8 cellular contexts compared by ENCODE assay signal in the genomic region with DNA sequence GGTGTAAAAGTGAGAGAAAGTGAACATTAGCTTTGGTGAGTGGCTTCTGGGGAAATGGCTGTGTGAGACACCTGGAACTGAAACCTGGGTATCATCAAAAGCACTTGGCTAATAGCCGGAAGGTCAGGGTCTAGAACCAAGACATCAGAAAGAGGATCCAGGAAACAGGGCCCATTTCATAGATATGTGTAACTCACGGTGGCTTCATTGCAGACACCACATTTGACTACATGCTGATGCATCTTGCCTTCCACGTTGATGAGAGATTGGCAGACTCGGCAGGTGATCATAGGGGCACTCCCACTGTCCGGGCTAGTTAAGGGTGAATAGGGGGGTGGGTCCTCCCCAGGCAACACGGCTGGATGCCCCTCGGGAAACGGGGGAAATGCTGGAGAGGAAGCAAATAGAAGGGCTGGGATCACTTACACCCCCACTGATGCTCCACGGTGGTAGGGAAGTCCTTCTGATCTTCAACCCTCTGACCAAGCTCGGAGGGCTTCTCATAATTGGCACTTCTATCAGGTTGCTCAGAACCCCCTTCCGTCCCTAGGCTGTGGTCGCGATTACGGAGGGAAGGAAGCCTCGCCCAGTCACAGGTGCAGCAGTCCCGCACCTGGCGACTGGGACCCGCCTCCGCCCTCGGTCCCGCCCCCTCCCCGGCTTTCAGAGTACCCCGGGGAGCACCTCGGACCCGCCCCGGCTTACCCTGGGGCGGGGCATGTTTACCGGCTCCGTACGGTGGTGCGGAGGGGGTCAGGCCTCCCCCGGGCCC. TPM values are rescaled to one million over a fixed set of nuclear protein-coding genes. Genes with fewer than 3 reads are reported as not detected.
DNase-seq lines count a peak whose midpoint lies in the region; ATAC-seq and TF ChIP-seq lines count a peak whose summit lies in the region.

No MANE protein-coding gene starts in this region.

- H3K27ac Mint-ChIP-seq in Calu3 (ENCODE audit: unreplicated experiment) (peak overlapping the region; percentile 100), progenitor cell of endocrine pancreas (peak overlapping the region; percentile 93)

- CTCF ChIA-PET in Calu3 (lab: Charles Lee): interaction anchor here (0.9 to 1.6 kb wide), 4 partner anchors 45 to 153 kb away, joined by 3 to 9 read pairs (median 6); partner anchors contain the start of gene PARP2
- CTCF ChIA-PET in HCT116 (lab: Charles Lee): interaction anchor here (0.9 to 1.5 kb wide), 7 partner anchors 27 to 197 kb away, joined by 3 to 9 read pairs (median 4); partner anchors contain the start of gene TEP1

- intact Hi-C loops in Calu3 (cut with micrococcal nuclease; ENCODE audit: unreplicated experiment) (loop anchor here (2.0 kb wide), 1 partner anchor 42 kb away; no protein-coding TSS in a partner anchor), HCT116 (cut with micrococcal nuclease) (loop anchor here (1.0 kb wide), 1 partner anchor 117 kb away; the partner anchor contains the start of gene PARP2)

- POLR2A ChIA-PET in HCT116 (lab: Charles Lee): interaction anchor here (0.9 to 1.7 kb wide), 9 partner anchors 9 to 170 kb away, joined by 3 to 26 read pairs (median 4); partner anchors contain the start of genes PARP2, PNP and TEP1

- H3K36me3 Mint-ChIP-seq in Calu3 (ENCODE audit: insufficient read depth, unreplicated experiment) (peaks cover 37% of the 10 kb centered on the region), progenitor cell of endocrine pancreas (ENCODE audit: insufficient read depth) (peaks cover 20% of the 10 kb centered on the region)

- H3K4me3 ChIP-seq in HCT116 (replicated peaks in 1 of 2; ENCODE audit: low read depth in 1 of 2, low read length in 2 of 2) (peak overlapping the region; percentile 72 to 85), gastroesophageal sphincter (peak overlapping the region; percentile 68 to 73)

- no peaks in the 10 kb centered on the region for H3K9me2 ChIP-seq in HCT116 (ENCODE audit: insufficient read depth)

- DNase-seq in Calu3 (peak; percentile 63), HCT116 (ENCODE audit: low read depth, low spot score) (no peak), NCI-H2171 treated with DMSO at 0.1 percent for 48 hours (lab: John Stamatoyannopoulos, UW) (peak; percentile 70), progenitor cell of endocrine pancreas (ENCODE audit: low spot score, unreplicated experiment) (peak; percentile 59), AG20443 (ENCODE audit: low spot score) (no peak)
- peak; percentile 19 to 34 for DNase-seq in activated T-helper 1 cell treated with anti-CD3 and anti-CD28 coated beads, Interleukin-2, amount 50 U/mL, for 16 hours (ENCODE audit: low read depth in 1 of 2, low spot score in 1 of 2)

- H3K36me3 ChIP-seq in HCT116 (ENCODE audit: control insufficient read depth in 1 of 2, insufficient read depth in 2 of 2, low read length in 2 of 2) (peaks cover 25 to 36% of the 10 kb centered on the region in 2 experiments), gastroesophageal sphincter (peaks cover 2 to 39% of the 10 kb centered on the region in 2 donors)

- H3K4me3 Mint-ChIP-seq in Calu3 (ENCODE audit: low read depth, unreplicated experiment) (peak overlapping the region; percentile 83), progenitor cell of endocrine pancreas (ENCODE audit: low read depth) (peak overlapping the region; percentile 89)

- TF ChIP-seq EP300 in gastroesophageal sphincter (IDR thresholded peaks at IDR 0.05): no peak

- H3K27me3 Mint-ChIP-seq in Calu3 (ENCODE audit: unreplicated experiment): no peaks in the 10 kb centered on the region
- H3K27me3 Mint-ChIP-seq in progenitor cell of endocrine pancreas: no peaks in the 10 kb centered on the region

- no peak for TF ChIP-seq POLR2A in HCT116 (IDR thresholded peaks at IDR 0.05; ENCODE audit: borderline replicate concordance, extremely low read depth, insufficient read depth, insufficient read length)
- TF ChIP-seq POLR2A in gastroesophageal sphincter (IDR thresholded peaks at IDR 0.05): no peak

- no peaks in the 10 kb centered on the region for H3K27me3 ChIP-seq in HCT116 (ENCODE audit: insufficient read depth, low read length)
- H3K27me3 ChIP-seq in gastroesophageal sphincter: no peaks in the 10 kb centered on the region

- RAD21 ChIA-PET in HCT116 (lab: Charles Lee; ENCODE audit: low non-redundant PET in 1 of 2, low total read pairs in 2 of 2, uncharacterized antibody in 2 of 2, unreplicated experiment in 2 of 2): interaction anchor here in 1 of 2 experiments (1.2 kb wide), 1 partner anchor 118 kb away, joined by 3 read pairs; the partner anchor contains the start of gene PARP2

- H3K27ac ChIP-seq in HCT116 (ENCODE audit: low read depth, low read length) (peak overlapping the region; percentile 87), gastroesophageal sphincter (peak overlapping the region; percentile 82 to 98 (median 92))

- H3K9ac ChIP-seq in HCT116 (ENCODE audit: low read length): peak overlapping the region; percentile 84

- BruUV-seq in Calu3 (replicated peaks; lab: Mats Ljungman, UMichigan): TSS peak; percentile 66
- BruUV-seq in HCT116 (replicated peaks; lab: Mats Ljungman, UMichigan): no TSS peak

- H3K79me2 ChIP-seq in HCT116 (ENCODE audit: insufficient read depth, low read length): peaks cover 45% of the 10 kb centered on the region

- H3K9me3 Mint-ChIP-seq in Calu3 (ENCODE audit: low read depth, unreplicated experiment) (no peaks in the 10 kb centered on the region), progenitor cell of endocrine pancreas (ENCODE audit: low read depth) (peaks cover 7% of the 10 kb centered on the region)

- 18 to 20% methylated on average over 8 to 10 of the region's 32 CpGs for WGBS in gastroesophageal sphincter (ENCODE audit: low coverage in 1 of 2), 2 donors

- peaks cover 25 to 31% of the 10 kb centered on the region in 2 experiments for H3K4me1 ChIP-seq in HCT116 (ENCODE audit: control insufficient read depth in 1 of 2, insufficient read depth in 2 of 2, low read length in 2 of 2)
- H3K4me1 ChIP-seq in gastroesophageal sphincter: peaks cover 6 to 52% (median 19%) of the 10 kb centered on the region in 3 donors

- H3K4me1 Mint-ChIP-seq in Calu3 (ENCODE audit: low read depth, unreplicated experiment): peaks cover 19% of the 10 kb centered on the region
- H3K4me1 Mint-ChIP-seq in progenitor cell of endocrine pancreas (ENCODE audit: low read depth): peaks cover 15% of the 10 kb centered on the region

- H3K4me2 ChIP-seq in HCT116 (ENCODE audit: low read length): peak overlapping the region; percentile 99

- no peak for TF ChIP-seq RAD21 in HCT116 (IDR thresholded peaks at IDR 0.05; ENCODE audit: low read depth)

- H2AFZ ChIP-seq in HCT116 (ENCODE audit: low read depth, low read length, poor library complexity, severe bottlenecking): no peak overlapping the region

- ATAC-seq in HCT116 (peak; percentile 52), gastroesophageal sphincter (no peak), GM18870 (IDR thresholded peaks at IDR 0.05; ENCODE audit: unreplicated experiment) (no peak)

- no peaks in the 10 kb centered on the region for H4K20me1 ChIP-seq in HCT116 (ENCODE audit: insufficient read depth)

- no peaks in the 10 kb centered on the region for H3K9me3 ChIP-seq in HCT116 (ENCODE audit: control insufficient read depth in 1 of 2, insufficient read depth in 1 of 2, low read depth in 1 of 2, low read length in 2 of 2)
- H3K9me3 ChIP-seq in gastroesophageal sphincter: no peaks in the 10 kb centered on the region

- no peak for TF ChIP-seq CTCF in Calu3 (IDR thresholded peaks at IDR 0.05; ENCODE audit: unreplicated experiment)
- no peak for TF ChIP-seq CTCF in HCT116 (IDR thresholded peaks at IDR 0.05 in 2 of 3, conservative IDR thresholded peaks at IDR 0.05 in 1 of 3; ENCODE audit: borderline replicate concordance in 1 of 3, insufficient read depth in 1 of 3, low read depth in 2 of 3, low read length in 2 of 3)
- no peak for TF ChIP-seq CTCF in gastroesophageal sphincter (IDR thresholded peaks at IDR 0.05)
- TF ChIP-seq CTCF in progenitor cell of endocrine pancreas (IDR thresholded peaks at IDR 0.05; ENCODE audit: unreplicated experiment): no peak

TF ChIP-seq in HCT116, 20 proteins besides CTCF, POLR2A, EP300 and RAD21:
- TF ChIP-seq FOSL1 (IDR thresholded peaks at IDR 0.05; ENCODE audit: low read depth) (no peak), ZFX (IDR thresholded peaks at IDR 0.05) (0 out of 2 replicates have a peak, but pooled peaks have one; percentile 67)

RNA-seq across cellular contexts. Expression of gene PIP4P1, which starts 0.6 kb away (rescaled TPM):
- 27.0 and 33.8 TPM in 2 replicates for total RNA-seq in Calu3 (2022)
- 35.4 TPM for total RNA-seq in HCT116 (2021; ENCODE audit: unreplicated experiment)
- polyA plus RNA-seq in HCT116 (2012): 34.6 and 39.5 TPM in 2 replicates
- total RNA-seq in gastroesophageal sphincter: 10 to 100 TPM; 12.2 to 23.2 (median 20.1) TPM
- 41.1 and 45.6 TPM in 2 replicates for total RNA-seq in progenitor cell of endocrine pancreas

RNA-seq across cellular contexts. Expression of gene APEX1, which starts 5.6 kb away (rescaled TPM):
- total RNA-seq in Calu3 (2022): 205 TPM in 2 replicates
- total RNA-seq in HCT116 (2021; ENCODE audit: unreplicated experiment): 235 TPM
- 156 and 191 TPM in 2 replicates for polyA plus RNA-seq in HCT116 (2012)
- total RNA-seq in gastroesophageal sphincter: 100 to 1,000 TPM in 1 of 4 donors, 10 to 100 TPM in 3; 86.2 to 120 (median 98.0) TPM
- 309 and 322 TPM in 2 replicates for total RNA-seq in progenitor cell of endocrine pancreas

RNA-seq across cellular contexts. Expression of gene OSGEP, which starts 6.0 kb away (rescaled TPM):
- total RNA-seq in Calu3 (2022): 46.2 and 54.3 TPM in 2 replicates
- total RNA-seq in HCT116 (2021; ENCODE audit: unreplicated experiment): 21.8 TPM
- 15.0 and 18.1 TPM in 2 replicates for polyA plus RNA-seq in HCT116 (2012)
- total RNA-seq in gastroesophageal sphincter: 10 to 100 TPM; 28.2 to 44.4 (median 34.4) TPM
- total RNA-seq in progenitor cell of endocrine pancreas: 89.0 and 94.4 TPM in 2 replicates

RNA-seq across cellular contexts. Expression of gene PNP, which starts 8.6 kb away (rescaled TPM):
- total RNA-seq in Calu3 (2022): 81.3 and 94.9 TPM in 2 replicates
- 63.0 TPM for total RNA-seq in HCT116 (2021; ENCODE audit: unreplicated experiment)
- polyA plus RNA-seq in HCT116 (2012): 80.9 and 86.7 TPM in 2 replicates
- total RNA-seq in gastroesophageal sphincter: 10 to 100 TPM in 3 of 4 donors, 1 to 10 TPM in 1; 3.0 to 71.2 (median 19.9) TPM
- 45.9 and 48.9 TPM in 2 replicates for total RNA-seq in progenitor cell of endocrine pancreas

RNA-seq across cellular contexts. Expression of gene KLHL33, which starts 24.7 kb away (rescaled TPM):
- not detected in 2 replicates for total RNA-seq in Calu3 (2022)
- total RNA-seq in HCT116 (2021; ENCODE audit: unreplicated experiment): 0.05 TPM
- polyA plus RNA-seq in HCT116 (2012): 0.03 and 0.04 TPM in 2 replicates
- total RNA-seq in gastroesophageal sphincter: 1 to 10 TPM in 2 of 4 donors, under 1 TPM in 2; 0.27 to 2.6 (median 1.1) TPM
- 0.04 and 0.05 TPM in 2 replicates for total RNA-seq in progenitor cell of endocrine pancreas

Comparison
In these comparisons a context has a peak if more than half of its experiments do, and no peak if none do; other contexts are left out.
1. DNase-seq: peak in Calu3 (single experiment), NCI-H2171 treated with DMSO at 0.1 percent for 48 hours (single experiment), activated T-helper 1 cell treated with anti-CD3 and anti-CD28 coated beads, Interleukin-2, amount 50 U/mL, for 16 hours (2 of 2) and progenitor cell of endocrine pancreas (single experiment); none in HCT116 (single experiment) and AG20443 (single experiment).